In the genomic region with DNA sequence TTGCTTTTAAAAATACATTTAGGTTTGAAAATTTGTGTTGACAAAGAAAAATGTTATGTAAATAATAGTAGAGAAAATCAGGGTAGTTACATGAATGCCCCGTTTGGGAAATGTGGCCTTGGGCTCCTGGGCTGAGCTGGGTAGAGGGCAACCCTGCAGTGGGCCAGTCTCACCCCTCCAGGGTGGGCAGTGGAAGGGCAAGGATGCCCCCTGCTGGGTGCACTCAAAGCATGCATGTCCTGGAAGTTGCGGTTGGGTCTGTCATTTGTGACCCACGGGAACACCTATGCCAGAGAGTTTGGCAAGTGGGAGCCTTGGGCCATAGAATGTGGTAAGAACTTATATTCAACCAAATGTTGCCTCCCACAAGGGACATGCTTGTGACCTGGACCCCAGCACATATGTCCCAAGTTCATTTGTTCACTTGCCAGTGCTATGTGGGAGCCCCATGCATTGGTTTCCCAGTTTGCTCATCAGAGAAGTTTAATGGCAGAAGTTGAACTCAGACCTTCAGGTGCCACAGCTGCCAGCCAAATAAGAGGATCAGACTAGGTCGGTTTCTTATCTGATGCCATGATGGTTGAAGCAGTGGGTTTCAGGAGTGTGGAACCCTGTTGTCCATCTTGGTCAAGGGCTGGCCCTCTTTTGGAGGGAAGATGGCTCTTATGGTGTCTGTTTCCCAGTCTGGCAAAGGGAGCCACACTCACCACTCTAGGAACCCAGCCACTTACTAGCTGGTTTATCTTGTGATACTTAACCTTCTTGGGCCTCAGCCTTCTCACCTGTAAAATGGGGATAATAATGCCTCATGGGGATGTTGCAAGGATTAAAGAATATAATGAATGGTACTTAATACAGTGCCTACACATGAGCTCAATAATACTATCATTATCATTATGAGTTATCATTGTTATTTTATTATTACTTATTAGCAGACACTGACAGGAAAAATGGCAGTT, we compare ENCODE assay signal across 2 cellular contexts.
TF ChIP-seq lines count a peak whose summit lies in the region.

No MANE protein-coding gene starts in this region.

TF ChIP-seq in HEK293T, 16 proteins besides CTCF, POLR2A, EP300 and RAD21:
- no peak for TF ChIP-seq HDGF (IDR thresholded peaks at IDR 0.05; ENCODE audit: borderline replicate concordance)
- TF ChIP-seq L3MBTL2 (conservative IDR thresholded peaks at IDR 0.05): no peak
- TF ChIP-seq ELF4 (IDR thresholded peaks at IDR 0.05): no peak
- no peak for TF ChIP-seq FOXK2 (IDR thresholded peaks at IDR 0.05)
- no peak for TF ChIP-seq SUZ12 (IDR thresholded peaks at IDR 0.05)
- no peak for TF ChIP-seq SP1 (IDR thresholded peaks at IDR 0.05)
- TF ChIP-seq FOXM1 (IDR thresholded peaks at IDR 0.05; ENCODE audit: borderline replicate concordance): no peak
- no peak for TF ChIP-seq TARDBP (IDR thresholded peaks at IDR 0.05)
- no peak for TF ChIP-seq LEF1 (IDR thresholded peaks at IDR 0.05; ENCODE audit: borderline replicate concordance)
- TF ChIP-seq, protein P1, sequence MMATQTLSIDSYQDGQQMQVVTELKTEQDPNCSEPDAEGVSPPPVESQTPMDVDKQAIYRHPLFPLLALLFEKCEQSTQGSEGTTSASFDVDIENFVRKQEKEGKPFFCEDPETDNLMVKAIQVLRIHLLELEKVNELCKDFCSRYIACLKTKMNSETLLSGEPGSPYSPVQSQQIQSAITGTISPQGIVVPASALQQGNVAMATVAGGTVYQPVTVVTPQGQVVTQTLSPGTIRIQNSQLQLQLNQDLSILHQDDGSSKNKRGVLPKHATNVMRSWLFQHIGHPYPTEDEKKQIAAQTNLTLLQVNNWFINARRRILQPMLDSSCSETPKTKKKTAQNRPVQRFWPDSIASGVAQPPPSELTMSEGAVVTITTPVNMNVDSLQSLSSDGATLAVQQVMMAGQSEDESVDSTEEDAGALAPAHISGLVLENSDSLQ (IDR thresholded peaks at IDR 0.05): no peak
- no peak for TF ChIP-seq NFRKB (IDR thresholded peaks at IDR 0.05)
- TF ChIP-seq ZNF384 (IDR thresholded peaks at IDR 0.05): no peak
- no peak for TF ChIP-seq FOXA1 (IDR thresholded peaks at IDR 0.05)
- no peak for TF ChIP-seq CTBP1 (IDR thresholded peaks at IDR 0.05; ENCODE audit: borderline replicate concordance)
- no peak for TF ChIP-seq BHLHE40 (IDR thresholded peaks at IDR 0.05; ENCODE audit: borderline replicate concordance)
- TF ChIP-seq ARNT (IDR thresholded peaks at IDR 0.05): no peak
TF ChIP-seq in HEK293T: peak in this region for 0.

TF ChIP-seq in K562, 482 proteins besides CTCF, POLR2A, EP300 and RAD21 (continues in another document):
- TF ChIP-seq NFIC (IDR thresholded peaks at IDR 0.05) (no peak), MAZ (CRISPR knock-in tag; conservative IDR thresholded peaks at IDR 0.05 in 1 of 2, IDR thresholded peaks at IDR 0.05 in 1 of 2) (peak in 1 of 2 experiments; percentile 30; a peak in 1 of 4 replicates), MAFG (tag; conservative IDR thresholded peaks at IDR 0.05) (no peak), POLR2G (IDR thresholded peaks at IDR 0.05; ENCODE audit: low read depth, low read length) (no peak), CC2D1A (IDR thresholded peaks at IDR 0.05) (peak; percentile 76), TCF7 (IDR thresholded peaks at IDR 0.05; ENCODE audit: borderline replicate concordance) (no peak), JUND (IDR thresholded peaks at IDR 0.05; ENCODE audit: borderline replicate concordance, low read depth, low read length) (peak; percentile 27; the same call in 1 of the 2 replicates), JUND (tag; IDR thresholded peaks at IDR 0.05; ENCODE audit: borderline replicate concordance, low read depth, low read length) (no peak; the same call in 2 of the 3 replicates), MYNN (IDR thresholded peaks at IDR 0.05) (peak; percentile 81), MYNN (CRISPR knock-in tag; IDR thresholded peaks at IDR 0.05) (no peak), GTF2F1 (IDR thresholded peaks at IDR 0.05; ENCODE audit: low read depth, low read length) (no peak), ATF7 (IDR thresholded peaks at IDR 0.05) (0 out of 2 replicates have a peak, but pooled peaks have one; percentile 13), PCBP1 (IDR thresholded peaks at IDR 0.05; ENCODE audit: low read depth, low read length, poor library complexity, severe bottlenecking) (no peak), ASH1L (IDR thresholded peaks at IDR 0.05; ENCODE audit: borderline replicate concordance, low read depth, partially characterized antibody) (no peak), SMARCA5 (IDR thresholded peaks at IDR 0.05) (0 out of 2 replicates have a peak, but pooled peaks have one; percentile 48), CBX2 (IDR thresholded peaks at IDR 0.05; ENCODE audit: insufficient read depth, low read length, poor library complexity, severe bottlenecking) (no peak), BCOR (IDR thresholded peaks at IDR 0.05) (peak; percentile 84), SUPT5H (IDR thresholded peaks at IDR 0.05) (no peak), ARNT (IDR thresholded peaks at IDR 0.05) (no peak), HDAC2 (IDR thresholded peaks at IDR 0.05) (0 out of 2 replicates have a peak, but pooled peaks have one; percentile 28), BRCA1 (IDR thresholded peaks at IDR 0.05) (no peak), BRCA1 (CRISPR knock-in tag; IDR thresholded peaks at IDR 0.05) (no peak), RFX1 (IDR thresholded peaks at IDR 0.05) (no peak), STAG1 (CRISPR knock-in tag; IDR thresholded peaks at IDR 0.05; ENCODE audit: borderline replicate concordance) (peak; percentile 71; the same call in 1 of the 2 replicates), ZNF316 (IDR thresholded peaks at IDR 0.05) (peak; percentile 20; the same call in 1 of the 2 replicates), HCFC1 (IDR thresholded peaks at IDR 0.05; ENCODE audit: low read depth, low read length) (peak; percentile 37; the same call in 1 of the 2 replicates), MYBL2 (IDR thresholded peaks at IDR 0.05; ENCODE audit: low read depth) (no peak), MYBL2 (CRISPR knock-in tag; IDR thresholded peaks at IDR 0.05; ENCODE audit: borderline replicate concordance) (no peak), CHD4 (IDR thresholded peaks at IDR 0.05; ENCODE audit: insufficient read depth, insufficient replicate concordance, low read depth, low read length, poor library complexity, severe bottlenecking) (peak; percentile 83), CXXC5 (CRISPR knock-in tag; IDR thresholded peaks at IDR 0.05) (peak; percentile 21; the same call in 1 of the 2 replicates), ZNF696 (CRISPR knock-in tag; conservative IDR thresholded peaks at IDR 0.05) (no peak), ARID2 (IDR thresholded peaks at IDR 0.05) (peak; percentile 92), RHOXF2B (CRISPR knock-in tag; conservative IDR thresholded peaks at IDR 0.05) (no peak), TAF1 (IDR thresholded peaks at IDR 0.05; ENCODE audit: control insufficient read depth, extremely low read depth, insufficient read depth, low read length, severe bottlenecking) (no peak), ZNF830 (CRISPR knock-in tag; IDR thresholded peaks at IDR 0.05) (no peak), HNRNPH1 (optimal IDR thresholded peaks at IDR 0.05; ENCODE audit: low read depth, low read length) (no peak), RBM25 (IDR thresholded peaks at IDR 0.05; ENCODE audit: low read depth, low read length, severe bottlenecking) (peak; percentile 85), SP1 (CRISPR knock-in tag; IDR thresholded peaks at IDR 0.05) (peak; percentile 32; the same call in 1 of the 2 replicates), ADNP (tag; IDR thresholded peaks at IDR 0.05) (peak; percentile 90), SNIP1 (IDR thresholded peaks at IDR 0.05; ENCODE audit: low read depth) (no peak), ESRRA (IDR thresholded peaks at IDR 0.05; ENCODE audit: borderline replicate concordance, low read depth) (peak; percentile 20; the same call in 1 of the 2 replicates), KDM1A (IDR thresholded peaks at IDR 0.05) (peak in 1 of 2 experiments; percentile 48; a peak in 2 of 4 replicates), SMC3 (conservative IDR thresholded peaks at IDR 0.05; ENCODE audit: insufficient read depth, low read depth, low read length) (peak; percentile 94), YY1 (IDR thresholded peaks at IDR 0.05; ENCODE audit: borderline replicate concordance in 1 of 3, control insufficient read depth in 1 of 3, extremely low read depth in 1 of 3, insufficient read depth in 3 of 3, insufficient read length in 1 of 3, insufficient replicate concordance in 2 of 3, low read depth in 1 of 3, low read length in 2 of 3) (peak in 1 of 3 experiments; percentile 27), MLLT1 (IDR thresholded peaks at IDR 0.05) (no peak), RCOR1 (IDR thresholded peaks at IDR 0.05; ENCODE audit: borderline replicate concordance in 1 of 2, low read depth in 2 of 2, low read length in 2 of 2) (peak in 1 of 2 experiments; percentile 56; a peak in 1 of 4 replicates), ZNF561 (CRISPR knock-in tag; conservative IDR thresholded peaks at IDR 0.05) (no peak), CSDE1 (IDR thresholded peaks at IDR 0.05) (no peak), RB1 (IDR thresholded peaks at IDR 0.05; ENCODE audit: low read depth) (0 out of 2 replicates have a peak, but pooled peaks have one; percentile 32), MYC (IDR thresholded peaks at IDR 0.05; ENCODE audit: low read depth, low read length) (0 out of 2 replicates have a peak, but pooled peaks have one; percentile 31), MYC (CRISPR knock-in tag; IDR thresholded peaks at IDR 0.05; ENCODE audit: borderline replicate concordance, low read depth) (no peak), GATAD2A (IDR thresholded peaks at IDR 0.05) (no peak)
- TF ChIP-seq, protein P2, sequence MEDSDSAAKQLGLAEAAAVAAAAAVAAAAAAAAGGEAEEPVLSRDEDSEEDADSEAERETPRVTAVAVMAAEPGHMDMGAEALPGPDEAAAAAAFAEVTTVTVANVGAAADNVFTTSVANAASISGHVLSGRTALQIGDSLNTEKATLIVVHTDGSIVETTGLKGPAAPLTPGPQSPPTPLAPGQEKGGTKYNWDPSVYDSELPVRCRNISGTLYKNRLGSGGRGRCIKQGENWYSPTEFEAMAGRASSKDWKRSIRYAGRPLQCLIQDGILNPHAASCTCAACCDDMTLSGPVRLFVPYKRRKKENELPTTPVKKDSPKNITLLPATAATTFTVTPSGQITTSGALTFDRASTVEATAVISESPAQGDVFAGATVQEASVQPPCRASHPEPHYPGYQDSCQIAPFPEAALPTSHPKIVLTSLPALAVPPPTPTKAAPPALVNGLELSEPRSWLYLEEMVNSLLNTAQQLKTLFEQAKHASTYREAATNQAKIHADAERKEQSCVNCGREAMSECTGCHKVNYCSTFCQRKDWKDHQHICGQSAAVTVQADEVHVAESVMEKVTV (CRISPR knock-in tag; IDR thresholded peaks at IDR 0.05): peak; percentile 97
- TF ChIP-seq, protein P3, sequence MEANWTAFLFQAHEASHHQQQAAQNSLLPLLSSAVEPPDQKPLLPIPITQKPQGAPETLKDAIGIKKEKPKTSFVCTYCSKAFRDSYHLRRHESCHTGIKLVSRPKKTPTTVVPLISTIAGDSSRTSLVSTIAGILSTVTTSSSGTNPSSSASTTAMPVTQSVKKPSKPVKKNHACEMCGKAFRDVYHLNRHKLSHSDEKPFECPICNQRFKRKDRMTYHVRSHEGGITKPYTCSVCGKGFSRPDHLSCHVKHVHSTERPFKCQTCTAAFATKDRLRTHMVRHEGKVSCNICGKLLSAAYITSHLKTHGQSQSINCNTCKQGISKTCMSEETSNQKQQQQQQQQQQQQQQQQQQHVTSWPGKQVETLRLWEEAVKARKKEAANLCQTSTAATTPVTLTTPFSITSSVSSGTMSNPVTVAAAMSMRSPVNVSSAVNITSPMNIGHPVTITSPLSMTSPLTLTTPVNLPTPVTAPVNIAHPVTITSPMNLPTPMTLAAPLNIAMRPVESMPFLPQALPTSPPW (CRISPR knock-in tag; IDR thresholded peaks at IDR 0.05): peak; percentile 55
- TF ChIP-seq, protein P4, sequence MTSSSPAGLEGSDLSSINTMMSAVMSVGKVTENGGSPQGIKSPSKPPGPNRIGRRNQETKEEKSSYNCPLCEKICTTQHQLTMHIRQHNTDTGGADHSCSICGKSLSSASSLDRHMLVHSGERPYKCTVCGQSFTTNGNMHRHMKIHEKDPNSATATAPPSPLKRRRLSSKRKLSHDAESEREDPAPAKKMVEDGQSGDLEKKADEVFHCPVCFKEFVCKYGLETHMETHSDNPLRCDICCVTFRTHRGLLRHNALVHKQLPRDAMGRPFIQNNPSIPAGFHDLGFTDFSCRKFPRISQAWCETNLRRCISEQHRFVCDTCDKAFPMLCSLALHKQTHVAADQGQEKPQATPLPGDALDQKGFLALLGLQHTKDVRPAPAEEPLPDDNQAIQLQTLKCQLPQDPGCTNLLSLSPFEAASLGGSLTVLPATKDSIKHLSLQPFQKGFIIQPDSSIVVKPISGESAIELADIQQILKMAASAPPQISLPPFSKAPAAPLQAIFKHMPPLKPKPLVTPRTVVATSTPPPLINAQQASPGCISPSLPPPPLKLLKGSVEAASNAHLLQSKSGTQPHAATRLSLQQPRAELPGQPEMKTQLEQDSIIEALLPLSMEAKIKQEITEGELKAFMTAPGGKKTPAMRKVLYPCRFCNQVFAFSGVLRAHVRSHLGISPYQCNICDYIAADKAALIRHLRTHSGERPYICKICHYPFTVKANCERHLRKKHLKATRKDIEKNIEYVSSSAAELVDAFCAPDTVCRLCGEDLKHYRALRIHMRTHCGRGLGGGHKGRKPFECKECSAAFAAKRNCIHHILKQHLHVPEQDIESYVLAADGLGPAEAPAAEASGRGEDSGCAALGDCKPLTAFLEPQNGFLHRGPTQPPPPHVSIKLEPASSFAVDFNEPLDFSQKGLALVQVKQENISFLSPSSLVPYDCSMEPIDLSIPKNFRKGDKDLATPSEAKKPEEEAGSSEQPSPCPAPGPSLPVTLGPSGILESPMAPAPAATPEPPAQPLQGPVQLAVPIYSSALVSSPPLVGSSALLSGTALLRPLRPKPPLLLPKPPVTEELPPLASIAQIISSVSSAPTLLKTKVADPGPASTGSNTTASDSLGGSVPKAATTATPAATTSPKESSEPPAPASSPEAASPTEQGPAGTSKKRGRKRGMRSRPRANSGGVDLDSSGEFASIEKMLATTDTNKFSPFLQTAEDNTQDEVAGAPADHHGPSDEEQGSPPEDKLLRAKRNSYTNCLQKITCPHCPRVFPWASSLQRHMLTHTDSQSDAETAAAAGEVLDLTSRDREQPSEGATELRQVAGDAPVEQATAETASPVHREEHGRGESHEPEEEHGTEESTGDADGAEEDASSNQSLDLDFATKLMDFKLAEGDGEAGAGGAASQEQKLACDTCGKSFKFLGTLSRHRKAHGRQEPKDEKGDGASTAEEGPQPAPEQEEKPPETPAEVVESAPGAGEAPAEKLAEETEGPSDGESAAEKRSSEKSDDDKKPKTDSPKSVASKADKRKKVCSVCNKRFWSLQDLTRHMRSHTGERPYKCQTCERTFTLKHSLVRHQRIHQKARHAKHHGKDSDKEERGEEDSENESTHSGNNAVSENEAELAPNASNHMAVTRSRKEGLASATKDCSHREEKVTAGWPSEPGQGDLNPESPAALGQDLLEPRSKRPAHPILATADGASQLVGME (CRISPR knock-in tag; IDR thresholded peaks at IDR 0.05): 0 out of 2 replicates have a peak, but pooled peaks have one; percentile 27
